8 cellular contexts compared by ENCODE assay signal in the genomic region with DNA sequence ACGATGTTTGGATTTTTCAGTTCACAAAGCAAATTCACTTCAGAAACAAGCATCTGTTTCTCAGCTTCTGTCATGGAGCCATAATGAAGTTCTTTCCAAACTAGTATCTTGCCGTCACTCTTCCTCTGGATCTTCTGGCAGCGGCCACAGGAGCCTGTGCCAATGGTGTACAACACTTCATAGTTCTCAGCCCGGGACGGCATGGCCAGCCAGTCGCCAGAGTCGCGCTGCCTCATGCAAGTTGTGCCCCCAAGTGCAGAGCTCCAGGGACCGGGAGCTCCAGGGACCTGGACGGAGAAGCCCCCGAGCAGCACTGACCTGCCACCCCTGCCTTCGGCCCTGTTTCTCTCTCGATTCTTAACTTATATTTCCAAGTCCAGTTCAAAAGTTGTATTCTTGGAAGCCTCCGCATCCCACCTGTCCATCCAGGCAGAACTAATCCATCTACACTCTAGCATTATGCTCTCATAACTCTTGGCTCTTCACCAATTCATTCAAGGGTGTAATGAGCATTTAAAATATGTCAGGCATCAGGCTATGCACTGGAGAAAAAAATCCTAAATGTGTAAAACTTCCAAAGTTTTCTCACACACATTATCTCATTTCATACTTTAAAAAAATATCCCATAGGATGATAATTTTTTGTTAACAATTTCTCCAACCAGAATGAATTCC. TPM values are rescaled to one million over a fixed set of nuclear protein-coding genes. Genes with fewer than 3 reads are reported as not detected.
DNase-seq lines count a peak whose midpoint lies in the region; ATAC-seq and TF ChIP-seq lines count a peak whose summit lies in the region.
"Not testable (repeated sequence)": the region's sequence is repeated elsewhere in the genome, so short reads cannot be mapped to it uniquely, and the experiment has no call there.
"Had no signal": no experiment of that assay in that cellular context is flagged by ENCODE, and none has a peak within 500 bp of the region (broad histone marks: within the 10 kb centered on the region; RNA-seq: fewer than 3 reads in every experiment).

No MANE protein-coding gene starts in this region.

- peak overlapping the region; percentile 39 for H3K9ac ChIP-seq in adipocyte (ENCODE audit: low read length)

- not testable (repeated sequence) for TF ChIP-seq RAD21 in Ishikawa (IDR thresholded peaks at IDR 0.05; ENCODE audit: low read depth)

- TF ChIP-seq EP300 in Ishikawa (IDR thresholded peaks at IDR 0.05; ENCODE audit: borderline replicate concordance): not testable (repeated sequence)

- H3K36me3 ChIP-seq in adipocyte (ENCODE audit: control insufficient read depth, insufficient read depth, low read length, severe bottlenecking): not testable (repeated sequence)

- 54% methylated on average over 14 of the region's 14 CpGs for WGBS in right cardiac atrium

- peak overlapping the region; percentile 54 for H3K4me3 ChIP-seq in adipocyte (ENCODE audit: low read length)
- H3K4me3 ChIP-seq in fibroblast of the aortic adventitia (ENCODE audit: low read depth, low read length); right cardiac atrium (ENCODE audit: low read length); retinal pigment epithelial cell (ENCODE audit: low read length): not testable (repeated sequence)

- DNase-seq in NCI-H2171 treated with DMSO at 0.1 percent for 48 hours (lab: John Stamatoyannopoulos, UW) (peak; percentile 39), NCI-H446 treated with DMSO at 0.1 percent for 48 hours (lab: John Stamatoyannopoulos, UW) (peak; percentile 62), fibroblast of the aortic adventitia (ENCODE audit: low read depth) (peak; percentile 23), right cardiac atrium (peak; percentile 59 to 89 (median 76)), retinal pigment epithelial cell (ENCODE audit: low read depth) (peak; percentile 60)
- DNase-seq in adipocyte (ENCODE audit: low read depth): not testable (repeated sequence)

- H3K27me3 ChIP-seq in adipocyte (replicated peaks; ENCODE audit: control insufficient read depth, insufficient read depth, low read length): peaks cover 19% of the 10 kb centered on the region
- H3K27me3 ChIP-seq in right cardiac atrium (ENCODE audit: control insufficient read depth, insufficient read depth): not testable (repeated sequence)

- not testable (repeated sequence) for H3K9me3 ChIP-seq in adipocyte (ENCODE audit: control insufficient read depth, low read length); right cardiac atrium (ENCODE audit: control insufficient read depth, low read length)

- peaks cover 25% of the 10 kb centered on the region for H3K4me1 ChIP-seq in adipocyte (ENCODE audit: control insufficient read depth, insufficient read depth, low read length)
- not testable (repeated sequence) for H3K4me1 ChIP-seq in right cardiac atrium (ENCODE audit: control insufficient read depth, insufficient read depth, low read length)

- H3K27ac ChIP-seq in right cardiac atrium (ENCODE audit: low read length): not testable (repeated sequence)

- intact Hi-C loops in right cardiac atrium (cut with DNase I): not testable (repeated sequence)

- not testable (repeated sequence) for ATAC-seq in right cardiac atrium

- not testable (repeated sequence) for TF ChIP-seq CTCF in fibroblast of the aortic adventitia (IDR thresholded peaks at IDR 0.05; ENCODE audit: insufficient read depth, low read length); retinal pigment epithelial cell (conservative IDR thresholded peaks at IDR 0.05; ENCODE audit: low read depth, low read length)

TF ChIP-seq in Ishikawa, 13 proteins besides CTCF, POLR2A, EP300 and RAD21:
- TF ChIP-seq NFIC (IDR thresholded peaks at IDR 0.05) (peak; percentile 80), TEAD4 (IDR thresholded peaks at IDR 0.05) (peak; percentile 27; the same call in 1 of the 2 replicates)

RNA-seq across cellular contexts. Expression of a gene that starts 30.5 kb away (rescaled TPM):
- total RNA-seq in fibroblast of the aortic adventitia (ENCODE audit: low replicate concordance) (not detected in 2 replicates), right cardiac atrium (1 to 10 TPM in 1 of 4 donors, under 1 TPM in 2, not detected in 1; 0.53 to 1.0 (median 0.68) TPM)
- not detected for polyA plus RNA-seq in right cardiac atrium
- polyA plus RNA-seq: BJ had no signal
